ENCODE assay signal across 18 cellular contexts in the genomic region with DNA sequence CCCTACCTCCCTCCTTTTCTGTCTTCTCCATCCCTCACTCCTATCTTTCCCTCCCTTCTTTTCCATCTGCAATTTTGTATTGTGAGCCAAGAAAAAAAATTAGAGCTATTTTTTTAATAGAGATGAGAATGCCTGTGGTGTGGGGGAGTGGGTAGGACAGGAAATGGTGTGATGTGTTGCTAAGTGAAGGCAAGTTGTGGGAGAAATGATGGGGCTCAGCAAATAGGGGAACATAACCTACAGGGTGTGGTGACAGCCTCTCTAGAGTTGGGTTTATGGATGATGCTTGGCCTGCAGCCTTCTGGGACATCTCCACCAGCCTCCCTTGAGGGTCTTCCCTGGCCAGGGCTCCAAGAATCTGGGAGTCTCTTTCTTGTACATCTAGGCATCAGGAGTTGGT.
DNase-seq lines count a peak whose midpoint lies in the region; ATAC-seq and TF ChIP-seq lines count a peak whose summit lies in the region.
"Had no signal": no experiment of that assay in that cellular context is flagged by ENCODE, and none has a peak within 500 bp of the region (broad histone marks: within the 10 kb centered on the region; RNA-seq: fewer than 3 reads in every experiment).

No MANE protein-coding gene starts in this region.

- no peak overlapping the region for H3K4me3 Mint-ChIP-seq in activated T-cell treated with anti-CD3 and anti-CD28 coated beads, Interleukin-2, amount 50 U/mL, for 72 hours
- H3K4me3 Mint-ChIP-seq in activated T-cell treated with anti-CD3 and anti-CD28 coated beads, Interleukin-2, amount 50 U/mL, for 4 hours = no peak overlapping the region
- H3K4me3 Mint-ChIP-seq in activated T-helper 17 cell treated with anti-CD3 and anti-CD28 coated beads, Interleukin-2, amount 50 U/mL, for 72 hours = no peak overlapping the region
- no peak overlapping the region for H3K4me3 Mint-ChIP-seq in stimulated activated effector memory CD8-positive, alpha-beta T cell treated with anti-CD3 and anti-CD28 coated beads, Interleukin-12 subunit alpha, Interleukin-12 subunit beta, amount 100 ng/mL, for 72 hours
- H3K4me3 Mint-ChIP-seq: CD4-positive, alpha-beta T cell; GM23338 had no signal

- H3K9me3 Mint-ChIP-seq in activated T-cell treated with anti-CD3 and anti-CD28 coated beads, Interleukin-2, amount 50 U/mL, for 72 hours = peaks cover 8 to 13% of the 10 kb centered on the region in 2 donors
- peaks cover 19% of the 10 kb centered on the region for H3K9me3 Mint-ChIP-seq in activated T-cell treated with anti-CD3 and anti-CD28 coated beads, Interleukin-2, amount 50 U/mL, for 4 hours
- H3K9me3 Mint-ChIP-seq in activated T-helper 17 cell treated with anti-CD3 and anti-CD28 coated beads, Interleukin-2, amount 50 U/mL, for 72 hours = peaks cover 10% of the 10 kb centered on the region
- peaks cover 9% of the 10 kb centered on the region for H3K9me3 Mint-ChIP-seq in stimulated activated effector memory CD8-positive, alpha-beta T cell treated with anti-CD3 and anti-CD28 coated beads, Interleukin-12 subunit alpha, Interleukin-12 subunit beta, amount 100 ng/mL, for 72 hours

- no peaks in the 10 kb centered on the region for H3K27me3 Mint-ChIP-seq in activated T-cell treated with anti-CD3 and anti-CD28 coated beads, Interleukin-2, amount 50 U/mL, for 72 hours (ENCODE audit: low read depth)
- H3K27me3 Mint-ChIP-seq in activated T-cell treated with anti-CD3 and anti-CD28 coated beads, Interleukin-2, amount 50 U/mL, for 4 hours (ENCODE audit: low read depth) = no peaks in the 10 kb centered on the region
- H3K27me3 Mint-ChIP-seq in activated T-helper 17 cell treated with anti-CD3 and anti-CD28 coated beads, Interleukin-2, amount 50 U/mL, for 72 hours = no peaks in the 10 kb centered on the region
- H3K27me3 Mint-ChIP-seq: CD4-positive, alpha-beta T cell had no signal

- peak overlapping the region; percentile 39 for H3K27ac Mint-ChIP-seq in activated T-cell treated with anti-CD3 and anti-CD28 coated beads, Interleukin-2, amount 50 U/mL, for 72 hours
- H3K27ac Mint-ChIP-seq in activated T-helper 17 cell treated with anti-CD3 and anti-CD28 coated beads, Interleukin-2, amount 50 U/mL, for 72 hours = peak overlapping the region; percentile 73
- peak overlapping the region; percentile 35 for H3K27ac Mint-ChIP-seq in stimulated activated effector memory CD8-positive, alpha-beta T cell treated with anti-CD3 and anti-CD28 coated beads, Interleukin-12 subunit alpha, Interleukin-12 subunit beta, amount 100 ng/mL, for 72 hours
- H3K27ac Mint-ChIP-seq: CD4-positive, alpha-beta T cell; GM23338 had no signal

- no peak for ATAC-seq in activated T-cell treated with anti-CD3 and anti-CD28 coated beads, Interleukin-2, amount 50 U/mL, for 72 hours (replicated peaks in 1 of 2)
- ATAC-seq in activated T-cell treated with anti-CD3 and anti-CD28 coated beads, Interleukin-2, amount 50 U/mL, for 4 hours = no peak
- ATAC-seq in activated T-helper 17 cell treated with anti-CD3 and anti-CD28 coated beads, Interleukin-2, amount 50 U/mL, for 72 hours (replicated peaks) = peak; percentile 67
- ATAC-seq in stimulated activated effector memory CD8-positive, alpha-beta T cell treated with anti-CD3 and anti-CD28 coated beads, Interleukin-12 subunit alpha, Interleukin-12 subunit beta, amount 100 ng/mL, for 72 hours = peak; percentile 62
- ATAC-seq in SK-N-SH treated with all-trans-retinoic acid at 6 μM for 48 hours = no peak
- ATAC-seq: GM23338, K562, PC-3 had no signal

- H3K4me1 Mint-ChIP-seq in activated T-cell treated with anti-CD3 and anti-CD28 coated beads, Interleukin-2, amount 50 U/mL, for 72 hours (ENCODE audit: low read depth) = peaks cover 11% of the 10 kb centered on the region
- peaks cover 8% of the 10 kb centered on the region for H3K4me1 Mint-ChIP-seq in activated T-cell treated with anti-CD3 and anti-CD28 coated beads, Interleukin-2, amount 50 U/mL, for 4 hours (ENCODE audit: low read depth)
- peaks cover 16% of the 10 kb centered on the region for H3K4me1 Mint-ChIP-seq in activated T-helper 17 cell treated with anti-CD3 and anti-CD28 coated beads, Interleukin-2, amount 50 U/mL, for 72 hours
- H3K4me1 Mint-ChIP-seq in stimulated activated effector memory CD8-positive, alpha-beta T cell treated with anti-CD3 and anti-CD28 coated beads, Interleukin-12 subunit alpha, Interleukin-12 subunit beta, amount 100 ng/mL, for 72 hours = peaks cover 30% of the 10 kb centered on the region

- H3K36me3 Mint-ChIP-seq in activated T-cell treated with anti-CD3 and anti-CD28 coated beads, Interleukin-2, amount 50 U/mL, for 72 hours (ENCODE audit: insufficient read depth in 2 of 2) = peaks cover 11 to 39% of the 10 kb centered on the region in 2 donors
- peaks cover 71% of the 10 kb centered on the region for H3K36me3 Mint-ChIP-seq in activated T-cell treated with anti-CD3 and anti-CD28 coated beads, Interleukin-2, amount 50 U/mL, for 4 hours (ENCODE audit: insufficient read depth)
- H3K36me3 Mint-ChIP-seq in activated T-helper 17 cell treated with anti-CD3 and anti-CD28 coated beads, Interleukin-2, amount 50 U/mL, for 72 hours (ENCODE audit: low read depth) = peaks cover 91% of the 10 kb centered on the region
- peaks cover 70% of the 10 kb centered on the region for H3K36me3 Mint-ChIP-seq in stimulated activated effector memory CD8-positive, alpha-beta T cell treated with anti-CD3 and anti-CD28 coated beads, Interleukin-12 subunit alpha, Interleukin-12 subunit beta, amount 100 ng/mL, for 72 hours

- DNase-seq in activated T-cell treated with anti-CD3 and anti-CD28 coated beads, Interleukin-2, amount 50 U/mL, for 72 hours = no peak
- DNase-seq in activated T-cell treated with anti-CD3 and anti-CD28 coated beads, Interleukin-2, amount 50 U/mL, for 4 hours = no peak
- DNase-seq in KBM-7 (peak; percentile 10), NCI-H1436 (lab: John Stamatoyannopoulos, UW) (no peak)
- DNase-seq in stimulated activated effector memory CD8-positive, alpha-beta T cell treated with anti-CD3 and anti-CD28 coated beads, Interleukin-12 subunit alpha, Interleukin-12 subunit beta, amount 100 ng/mL, for 72 hours (ENCODE audit: low spot score in 2 of 2) = no peak
- DNase-seq: AML-193; CD4-positive, alpha-beta T cell; DND-41; GDM1; NCI-H1092 treated with DMSO at 0.1 percent for 48 hours; NCI-H1694 treated with DMSO at 0.1 percent for 48 hours; NCI-H69; NK-92 treated with Interleukin-12 subunit alpha and Interleukin-12 subunit beta, amount 100 ng/mL, for 24 hours; PC-3 had no signal

- in situ Hi-C loops in KBM-7 (cut with MboI; ENCODE audit: low pct_unique_long_range_greater_than_20kb, low sequenced_read_pairs) = no loop called here

TF ChIP-seq in SK-N-SH treated with all-trans-retinoic acid at 6 μM for 48 hours, 23 proteins besides CTCF, POLR2A, EP300 and RAD21 (continues in another document):
- TF ChIP-seq TCF4 (CRISPR knock-in tag; IDR thresholded peaks at IDR 0.05; ENCODE audit: borderline replicate concordance) (no peak), RARB (CRISPR knock-in tag; IDR thresholded peaks at IDR 0.05) (no peak), BACH2 (CRISPR knock-in tag; IDR thresholded peaks at IDR 0.05; ENCODE audit: borderline replicate concordance) (no peak), OSR1 (CRISPR knock-in tag; IDR thresholded peaks at IDR 0.05) (no peak), ZC3H10 (CRISPR knock-in tag; IDR thresholded peaks at IDR 0.05) (no peak), ZNF70 (CRISPR knock-in tag; IDR thresholded peaks at IDR 0.05) (no peak), PPARA (CRISPR knock-in tag; IDR thresholded peaks at IDR 0.05; ENCODE audit: borderline replicate concordance) (no peak)
- TF ChIP-seq, protein P1, sequence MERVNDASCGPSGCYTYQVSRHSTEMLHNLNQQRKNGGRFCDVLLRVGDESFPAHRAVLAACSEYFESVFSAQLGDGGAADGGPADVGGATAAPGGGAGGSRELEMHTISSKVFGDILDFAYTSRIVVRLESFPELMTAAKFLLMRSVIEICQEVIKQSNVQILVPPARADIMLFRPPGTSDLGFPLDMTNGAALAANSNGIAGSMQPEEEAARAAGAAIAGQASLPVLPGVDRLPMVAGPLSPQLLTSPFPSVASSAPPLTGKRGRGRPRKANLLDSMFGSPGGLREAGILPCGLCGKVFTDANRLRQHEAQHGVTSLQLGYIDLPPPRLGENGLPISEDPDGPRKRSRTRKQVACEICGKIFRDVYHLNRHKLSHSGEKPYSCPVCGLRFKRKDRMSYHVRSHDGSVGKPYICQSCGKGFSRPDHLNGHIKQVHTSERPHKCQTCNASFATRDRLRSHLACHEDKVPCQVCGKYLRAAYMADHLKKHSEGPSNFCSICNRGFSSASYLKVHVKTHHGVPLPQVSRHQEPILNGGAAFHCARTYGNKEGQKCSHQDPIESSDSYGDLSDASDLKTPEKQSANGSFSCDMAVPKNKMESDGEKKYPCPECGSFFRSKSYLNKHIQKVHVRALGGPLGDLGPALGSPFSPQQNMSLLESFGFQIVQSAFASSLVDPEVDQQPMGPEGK (CRISPR knock-in tag; IDR thresholded peaks at IDR 0.05; ENCODE audit: borderline replicate concordance) = no peak
- TF ChIP-seq, protein P2, sequence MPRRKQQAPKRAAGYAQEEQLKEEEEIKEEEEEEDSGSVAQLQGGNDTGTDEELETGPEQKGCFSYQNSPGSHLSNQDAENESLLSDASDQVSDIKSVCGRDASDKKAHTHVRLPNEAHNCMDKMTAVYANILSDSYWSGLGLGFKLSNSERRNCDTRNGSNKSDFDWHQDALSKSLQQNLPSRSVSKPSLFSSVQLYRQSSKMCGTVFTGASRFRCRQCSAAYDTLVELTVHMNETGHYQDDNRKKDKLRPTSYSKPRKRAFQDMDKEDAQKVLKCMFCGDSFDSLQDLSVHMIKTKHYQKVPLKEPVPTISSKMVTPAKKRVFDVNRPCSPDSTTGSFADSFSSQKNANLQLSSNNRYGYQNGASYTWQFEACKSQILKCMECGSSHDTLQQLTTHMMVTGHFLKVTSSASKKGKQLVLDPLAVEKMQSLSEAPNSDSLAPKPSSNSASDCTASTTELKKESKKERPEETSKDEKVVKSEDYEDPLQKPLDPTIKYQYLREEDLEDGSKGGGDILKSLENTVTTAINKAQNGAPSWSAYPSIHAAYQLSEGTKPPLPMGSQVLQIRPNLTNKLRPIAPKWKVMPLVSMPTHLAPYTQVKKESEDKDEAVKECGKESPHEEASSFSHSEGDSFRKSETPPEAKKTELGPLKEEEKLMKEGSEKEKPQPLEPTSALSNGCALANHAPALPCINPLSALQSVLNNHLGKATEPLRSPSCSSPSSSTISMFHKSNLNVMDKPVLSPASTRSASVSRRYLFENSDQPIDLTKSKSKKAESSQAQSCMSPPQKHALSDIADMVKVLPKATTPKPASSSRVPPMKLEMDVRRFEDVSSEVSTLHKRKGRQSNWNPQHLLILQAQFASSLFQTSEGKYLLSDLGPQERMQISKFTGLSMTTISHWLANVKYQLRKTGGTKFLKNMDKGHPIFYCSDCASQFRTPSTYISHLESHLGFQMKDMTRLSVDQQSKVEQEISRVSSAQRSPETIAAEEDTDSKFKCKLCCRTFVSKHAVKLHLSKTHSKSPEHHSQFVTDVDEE (CRISPR knock-in tag; IDR thresholded peaks at IDR 0.05) = no peak

Comparison
In these comparisons a context has a peak if more than half of its experiments do, and no peak if none do; other contexts are left out.
1. ATAC-seq: peak in activated T-helper 17 cell treated with anti-CD3 and anti-CD28 coated beads, Interleukin-2, amount 50 U/mL, for 72 hours (single experiment) and stimulated activated effector memory CD8-positive, alpha-beta T cell treated with anti-CD3 and anti-CD28 coated beads, Interleukin-12 subunit alpha, Interleukin-12 subunit beta, amount 100 ng/mL, for 72 hours (single experiment); none in activated T-cell treated with anti-CD3 and anti-CD28 coated beads, Interleukin-2, amount 50 U/mL, for 72 hours (0 of 2), activated T-cell treated with anti-CD3 and anti-CD28 coated beads, Interleukin-2, amount 50 U/mL, for 4 hours (0 of 2) and SK-N-SH treated with all-trans-retinoic acid at 6 μM for 48 hours (single experiment).
2. Peak in every context shown above with its lines, with median percentiles within 50 percentile points of each other: H3K27ac Mint-ChIP-seq.